In the genomic region with DNA sequence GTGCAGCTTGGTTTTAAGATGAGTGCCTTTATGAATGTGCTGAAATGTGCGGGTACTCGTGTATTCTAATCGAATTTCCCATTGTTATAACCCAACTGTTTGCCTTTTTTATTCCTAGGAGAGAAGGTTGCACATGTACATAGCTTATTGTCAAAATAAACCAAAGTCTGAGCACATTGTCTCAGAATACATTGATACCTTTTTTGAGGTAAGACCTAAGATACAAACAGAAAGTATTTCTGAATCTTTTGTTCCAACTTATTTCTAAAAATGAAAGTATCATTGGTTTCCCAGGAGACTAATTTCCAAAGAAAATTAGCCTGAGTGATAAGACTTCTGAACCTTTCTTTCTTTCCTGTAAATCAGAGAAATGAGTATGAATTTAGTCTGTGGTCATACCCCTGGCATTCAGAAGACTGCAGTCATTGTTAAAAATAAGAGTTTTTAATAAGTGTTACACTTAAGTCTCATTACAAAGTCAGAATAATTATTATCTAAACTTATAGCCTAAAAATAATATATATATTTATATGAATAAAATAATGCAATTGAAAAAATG, we compare ENCODE assay signal across 22 cellular contexts.
DNase-seq lines count a peak whose midpoint lies in the region; ATAC-seq and TF ChIP-seq lines count a peak whose summit lies in the region.
"Had no signal": no experiment of that assay in that cellular context is flagged by ENCODE, and none has a peak within 500 bp of the region (broad histone marks: within the 10 kb centered on the region; RNA-seq: fewer than 3 reads in every experiment).

No MANE protein-coding gene starts in this region.

- no peaks in the 10 kb centered on the region for H3K27me3 Mint-ChIP-seq in activated CD4-positive, alpha-beta T cell treated with anti-CD3 and anti-CD28 coated beads for 36 hours
- H3K27me3 Mint-ChIP-seq in activated T-helper 2 cell treated with anti-CD3 and anti-CD28 coated beads, Interferon-gamma antibody, Interleukin-2, Interleukin-4, amounts not matched to agents 10 μg/mL and 5 μg/mL and 100 μg/mL, durations not matched to agents 14 hours and 24 hours and 36 hours (ENCODE audit: low read depth) = no peaks in the 10 kb centered on the region
- H3K27me3 Mint-ChIP-seq: IgD-negative memory B cell had no signal

- H3K4me1 ChIP-seq in ACC112 (ENCODE audit: control insufficient read depth, insufficient read depth, low read length, unreplicated experiment) (peaks cover 32% of the 10 kb centered on the region), osteoblast (ENCODE audit: insufficient read depth, low read length) (peaks cover 19% of the 10 kb centered on the region)
- H3K4me1 ChIP-seq: HAP-1 had no signal

- H3K36me3 ChIP-seq in ACC112 (ENCODE audit: insufficient read depth, low read length) (peaks cover 57% of the 10 kb centered on the region), osteoblast (ENCODE audit: insufficient read depth, low read length) (peaks cover 95% of the 10 kb centered on the region)

- no peak overlapping the region for H3K27ac Mint-ChIP-seq in activated CD4-positive, alpha-beta T cell treated with anti-CD3 and anti-CD28 coated beads for 36 hours
- peak overlapping the region; percentile 79 for H3K27ac Mint-ChIP-seq in activated T-helper 2 cell treated with anti-CD3 and anti-CD28 coated beads, Interferon-gamma antibody, Interleukin-2, Interleukin-4, amounts not matched to agents 10 μg/mL and 5 μg/mL and 100 μg/mL, durations not matched to agents 14 hours and 24 hours and 36 hours
- H3K27ac Mint-ChIP-seq: GM23338 had no signal

- no peaks in the 10 kb centered on the region for H4K20me1 ChIP-seq in osteoblast (ENCODE audit: insufficient read depth, low read length)

- H3K4me3 ChIP-seq in ACC112 (ENCODE audit: low read depth, low read length) = no peak overlapping the region
- no peak overlapping the region for H3K4me3 ChIP-seq in osteoblast (ENCODE audit: insufficient read depth, low read length)
- H3K4me3 ChIP-seq: GM23338, HAP-1 had no signal

- DNase-seq in activated CD4-positive, alpha-beta T cell treated with anti-CD3 and anti-CD28 coated beads for 36 hours = no peak
- DNase-seq in activated CD4-positive, alpha-beta T cell treated with anti-CD3 and anti-CD28 coated beads, Interleukin-2, amount 50 U/mL, for 1 hour = no peak
- DNase-seq in activated T-helper 2 cell treated with anti-CD3 and anti-CD28 coated beads, Interferon-gamma antibody, Interleukin-2, Interleukin-4, amounts not matched to agents 10 μg/mL and 5 μg/mL and 100 μg/mL, durations not matched to agents 14 hours and 24 hours and 36 hours (ENCODE audit: low spot score) = no peak
- DNase-seq in osteoblast (ENCODE audit: insufficient read length, low spot score, missing footprints) = no peak
- no peak for DNase-seq in KG1 (lab: John Stamatoyannopoulos, UW)
- DNase-seq: 8988T; CD8-positive, alpha-beta memory T cell; Karpas-422; MV-4-11; NCI-H1105 treated with DMSO at 0.1 percent for 48 hours; NCI-H2029 treated with DMSO at 0.1 percent for 48 hours; NCI-H226; NCI-H510A treated with DMSO at 0.1 percent for 48 hours; NCI-H748 treated with DMSO at 0.1 percent for 48 hours; SIG-M5 had no signal

- H3K4me1 Mint-ChIP-seq in activated CD4-positive, alpha-beta T cell treated with anti-CD3 and anti-CD28 coated beads for 36 hours = peaks cover 11% of the 10 kb centered on the region
- H3K4me1 Mint-ChIP-seq in activated T-helper 2 cell treated with anti-CD3 and anti-CD28 coated beads, Interferon-gamma antibody, Interleukin-2, Interleukin-4, amounts not matched to agents 10 μg/mL and 5 μg/mL and 100 μg/mL, durations not matched to agents 14 hours and 24 hours and 36 hours (ENCODE audit: low read depth) = peaks cover 18% of the 10 kb centered on the region
- H3K4me1 Mint-ChIP-seq: CD8-positive, alpha-beta memory T cell; GM23338; IgD-negative memory B cell had no signal

- no peaks in the 10 kb centered on the region for H3K36me3 Mint-ChIP-seq in activated CD4-positive, alpha-beta T cell treated with anti-CD3 and anti-CD28 coated beads for 36 hours (ENCODE audit: low read depth)
- peaks cover 10% of the 10 kb centered on the region for H3K36me3 Mint-ChIP-seq in activated T-helper 2 cell treated with anti-CD3 and anti-CD28 coated beads, Interferon-gamma antibody, Interleukin-2, Interleukin-4, amounts not matched to agents 10 μg/mL and 5 μg/mL and 100 μg/mL, durations not matched to agents 14 hours and 24 hours and 36 hours (ENCODE audit: low read depth)
- H3K36me3 Mint-ChIP-seq: CD8-positive, alpha-beta memory T cell had no signal

- no peak overlapping the region for H3K4me2 ChIP-seq in osteoblast (ENCODE audit: insufficient read depth, low read length)
- H3K4me2 ChIP-seq: GM23338 had no signal

- POLR2A ChIA-PET in activated CD4-positive, alpha-beta T cell treated with anti-CD3 and anti-CD28 coated beads for 36 hours (lab: Charles Lee) = no interaction called here

- H2AFZ ChIP-seq in ACC112 (ENCODE audit: low read length, unreplicated experiment) (no peak overlapping the region), osteoblast (ENCODE audit: low read length) (no peak overlapping the region)
- H2AFZ ChIP-seq: GM23338 had no signal

- intact Hi-C loops in activated CD4-positive, alpha-beta T cell treated with anti-CD3 and anti-CD28 coated beads for 36 hours (cut with DNase I, micrococcal nuclease) = loop anchor here (1.0 to 2.0 kb wide), 2 partner anchors 62 to 64 kb away; no protein-coding TSS in a partner anchor
- intact Hi-C loops in activated T-helper 2 cell treated with anti-CD3 and anti-CD28 coated beads, Interferon-gamma antibody, Interleukin-2, Interleukin-4, amounts not matched to agents 10 μg/mL and 5 μg/mL and 100 μg/mL, durations not matched to agents 14 hours and 24 hours and 36 hours (cut with micrococcal nuclease) = loop anchor here (1.0 kb wide), 2 partner anchors 64 to 116 kb away; no protein-coding TSS in a partner anchor

- H3K4me3 Mint-ChIP-seq in activated CD4-positive, alpha-beta T cell treated with anti-CD3 and anti-CD28 coated beads for 36 hours = no peak overlapping the region
- H3K4me3 Mint-ChIP-seq in activated T-helper 2 cell treated with anti-CD3 and anti-CD28 coated beads, Interferon-gamma antibody, Interleukin-2, Interleukin-4, amounts not matched to agents 10 μg/mL and 5 μg/mL and 100 μg/mL, durations not matched to agents 14 hours and 24 hours and 36 hours (ENCODE audit: low read depth) = no peak overlapping the region
- H3K4me3 Mint-ChIP-seq: CD8-positive, alpha-beta memory T cell; GM23338; IgD-negative memory B cell had no signal

- peak; percentile 74 for ATAC-seq in activated CD4-positive, alpha-beta T cell treated with anti-CD3 and anti-CD28 coated beads for 36 hours
- no peak for ATAC-seq in HG02840 (IDR thresholded peaks at IDR 0.05; ENCODE audit: low FRiP score, unreplicated experiment)
- ATAC-seq: GM23338, Panc1 had no signal

- H3K9me3 Mint-ChIP-seq in activated CD4-positive, alpha-beta T cell treated with anti-CD3 and anti-CD28 coated beads for 36 hours (ENCODE audit: low read depth) = no peaks in the 10 kb centered on the region
- no peaks in the 10 kb centered on the region for H3K9me3 Mint-ChIP-seq in activated T-helper 2 cell treated with anti-CD3 and anti-CD28 coated beads, Interferon-gamma antibody, Interleukin-2, Interleukin-4, amounts not matched to agents 10 μg/mL and 5 μg/mL and 100 μg/mL, durations not matched to agents 14 hours and 24 hours and 36 hours
- H3K9me3 Mint-ChIP-seq: CD8-positive, alpha-beta memory T cell; GM23338; IgD-negative memory B cell had no signal

- no peak for TF ChIP-seq CTCF in osteoblast (IDR thresholded peaks at IDR 0.05; ENCODE audit: extremely low read depth, low read depth, low read length)

- CTCF ChIA-PET in activated CD4-positive, alpha-beta T cell treated with anti-CD3 and anti-CD28 coated beads for 36 hours (lab: Charles Lee) = no interaction called here

- peaks cover 15% of the 10 kb centered on the region for H3K79me2 ChIP-seq in ACC112 (ENCODE audit: control insufficient read depth, insufficient read depth, low read length, unreplicated experiment)
- H3K79me2 ChIP-seq in osteoblast (ENCODE audit: insufficient read depth, low read length) = peaks cover 9% of the 10 kb centered on the region

- H3K27me3 ChIP-seq in ACC112 (ENCODE audit: insufficient read depth, low read length) (no peaks in the 10 kb centered on the region), osteoblast (ENCODE audit: insufficient read depth, low read length) (no peaks in the 10 kb centered on the region)

- H3K9me3 ChIP-seq in osteoblast (ENCODE audit: low read depth, low read length) = no peaks in the 10 kb centered on the region
- H3K9me3 ChIP-seq: HAP-1 had no signal

- H3K27ac ChIP-seq in ACC112 (ENCODE audit: low read depth, low read length) (peak overlapping the region; percentile 36; the same call in 1 of the 2 replicates), osteoblast (ENCODE audit: low read depth, low read length) (peak overlapping the region; percentile 27)
- H3K27ac ChIP-seq: C4-2B had no signal
